Comparison of ENCODE assay signal across 1 cellular context in the genomic region with DNA sequence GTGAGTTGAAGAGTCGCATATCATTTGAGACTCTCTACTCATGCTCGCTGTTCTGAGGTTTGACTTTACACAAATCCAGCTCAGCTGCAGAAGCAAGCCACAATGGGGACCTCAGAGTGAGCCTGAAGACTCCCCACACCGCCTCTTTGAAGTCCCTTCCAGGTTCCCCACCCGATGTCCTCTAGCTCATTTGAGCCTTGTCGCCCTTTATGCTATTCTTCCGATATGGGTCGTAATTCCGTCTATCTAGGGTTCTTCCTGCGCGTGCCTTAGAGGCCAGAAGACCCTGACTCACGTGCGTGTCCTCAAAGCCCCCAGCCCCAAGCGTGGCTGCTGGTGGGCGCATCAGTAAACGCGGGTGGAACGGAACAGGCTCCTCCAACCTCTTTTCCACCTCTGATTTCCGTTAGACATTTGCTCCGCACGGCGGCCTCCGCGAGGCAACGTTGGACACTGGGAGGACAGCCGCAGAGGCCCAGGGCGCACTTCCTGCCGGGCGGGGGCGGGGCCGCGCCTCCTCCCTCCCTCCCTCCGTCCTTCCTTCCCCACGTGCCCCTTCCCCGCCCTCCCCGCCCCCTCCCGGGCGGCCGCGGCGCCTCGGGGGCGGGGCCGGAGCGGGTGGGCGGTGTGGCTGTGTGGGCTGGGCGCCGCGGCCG.
TF ChIP-seq lines count a peak whose summit lies in the region.

A gene with protein sequence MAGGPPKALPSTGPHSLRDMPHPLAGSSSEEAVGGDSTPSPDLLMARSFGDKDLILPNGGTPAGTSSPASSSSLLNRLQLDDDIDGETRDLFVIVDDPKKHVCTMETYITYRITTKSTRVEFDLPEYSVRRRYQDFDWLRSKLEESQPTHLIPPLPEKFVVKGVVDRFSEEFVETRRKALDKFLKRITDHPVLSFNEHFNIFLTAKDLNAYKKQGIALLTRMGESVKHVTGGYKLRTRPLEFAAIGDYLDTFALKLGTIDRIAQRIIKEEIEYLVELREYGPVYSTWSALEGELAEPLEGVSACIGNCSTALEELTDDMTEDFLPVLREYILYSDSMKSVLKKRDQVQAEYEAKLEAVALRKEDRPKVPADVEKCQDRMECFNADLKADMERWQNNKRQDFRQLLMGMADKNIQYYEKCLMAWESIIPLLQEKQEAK (plus strand): TSS at position 650 of the 656 bp plus-strand sequence. CDS start 242 bp downstream, outside the sequence.

TF ChIP-seq in K562, 482 proteins besides CTCF, POLR2A, EP300 and RAD21 (continued from another document and continues in another):
- TF ChIP-seq, protein P1, sequence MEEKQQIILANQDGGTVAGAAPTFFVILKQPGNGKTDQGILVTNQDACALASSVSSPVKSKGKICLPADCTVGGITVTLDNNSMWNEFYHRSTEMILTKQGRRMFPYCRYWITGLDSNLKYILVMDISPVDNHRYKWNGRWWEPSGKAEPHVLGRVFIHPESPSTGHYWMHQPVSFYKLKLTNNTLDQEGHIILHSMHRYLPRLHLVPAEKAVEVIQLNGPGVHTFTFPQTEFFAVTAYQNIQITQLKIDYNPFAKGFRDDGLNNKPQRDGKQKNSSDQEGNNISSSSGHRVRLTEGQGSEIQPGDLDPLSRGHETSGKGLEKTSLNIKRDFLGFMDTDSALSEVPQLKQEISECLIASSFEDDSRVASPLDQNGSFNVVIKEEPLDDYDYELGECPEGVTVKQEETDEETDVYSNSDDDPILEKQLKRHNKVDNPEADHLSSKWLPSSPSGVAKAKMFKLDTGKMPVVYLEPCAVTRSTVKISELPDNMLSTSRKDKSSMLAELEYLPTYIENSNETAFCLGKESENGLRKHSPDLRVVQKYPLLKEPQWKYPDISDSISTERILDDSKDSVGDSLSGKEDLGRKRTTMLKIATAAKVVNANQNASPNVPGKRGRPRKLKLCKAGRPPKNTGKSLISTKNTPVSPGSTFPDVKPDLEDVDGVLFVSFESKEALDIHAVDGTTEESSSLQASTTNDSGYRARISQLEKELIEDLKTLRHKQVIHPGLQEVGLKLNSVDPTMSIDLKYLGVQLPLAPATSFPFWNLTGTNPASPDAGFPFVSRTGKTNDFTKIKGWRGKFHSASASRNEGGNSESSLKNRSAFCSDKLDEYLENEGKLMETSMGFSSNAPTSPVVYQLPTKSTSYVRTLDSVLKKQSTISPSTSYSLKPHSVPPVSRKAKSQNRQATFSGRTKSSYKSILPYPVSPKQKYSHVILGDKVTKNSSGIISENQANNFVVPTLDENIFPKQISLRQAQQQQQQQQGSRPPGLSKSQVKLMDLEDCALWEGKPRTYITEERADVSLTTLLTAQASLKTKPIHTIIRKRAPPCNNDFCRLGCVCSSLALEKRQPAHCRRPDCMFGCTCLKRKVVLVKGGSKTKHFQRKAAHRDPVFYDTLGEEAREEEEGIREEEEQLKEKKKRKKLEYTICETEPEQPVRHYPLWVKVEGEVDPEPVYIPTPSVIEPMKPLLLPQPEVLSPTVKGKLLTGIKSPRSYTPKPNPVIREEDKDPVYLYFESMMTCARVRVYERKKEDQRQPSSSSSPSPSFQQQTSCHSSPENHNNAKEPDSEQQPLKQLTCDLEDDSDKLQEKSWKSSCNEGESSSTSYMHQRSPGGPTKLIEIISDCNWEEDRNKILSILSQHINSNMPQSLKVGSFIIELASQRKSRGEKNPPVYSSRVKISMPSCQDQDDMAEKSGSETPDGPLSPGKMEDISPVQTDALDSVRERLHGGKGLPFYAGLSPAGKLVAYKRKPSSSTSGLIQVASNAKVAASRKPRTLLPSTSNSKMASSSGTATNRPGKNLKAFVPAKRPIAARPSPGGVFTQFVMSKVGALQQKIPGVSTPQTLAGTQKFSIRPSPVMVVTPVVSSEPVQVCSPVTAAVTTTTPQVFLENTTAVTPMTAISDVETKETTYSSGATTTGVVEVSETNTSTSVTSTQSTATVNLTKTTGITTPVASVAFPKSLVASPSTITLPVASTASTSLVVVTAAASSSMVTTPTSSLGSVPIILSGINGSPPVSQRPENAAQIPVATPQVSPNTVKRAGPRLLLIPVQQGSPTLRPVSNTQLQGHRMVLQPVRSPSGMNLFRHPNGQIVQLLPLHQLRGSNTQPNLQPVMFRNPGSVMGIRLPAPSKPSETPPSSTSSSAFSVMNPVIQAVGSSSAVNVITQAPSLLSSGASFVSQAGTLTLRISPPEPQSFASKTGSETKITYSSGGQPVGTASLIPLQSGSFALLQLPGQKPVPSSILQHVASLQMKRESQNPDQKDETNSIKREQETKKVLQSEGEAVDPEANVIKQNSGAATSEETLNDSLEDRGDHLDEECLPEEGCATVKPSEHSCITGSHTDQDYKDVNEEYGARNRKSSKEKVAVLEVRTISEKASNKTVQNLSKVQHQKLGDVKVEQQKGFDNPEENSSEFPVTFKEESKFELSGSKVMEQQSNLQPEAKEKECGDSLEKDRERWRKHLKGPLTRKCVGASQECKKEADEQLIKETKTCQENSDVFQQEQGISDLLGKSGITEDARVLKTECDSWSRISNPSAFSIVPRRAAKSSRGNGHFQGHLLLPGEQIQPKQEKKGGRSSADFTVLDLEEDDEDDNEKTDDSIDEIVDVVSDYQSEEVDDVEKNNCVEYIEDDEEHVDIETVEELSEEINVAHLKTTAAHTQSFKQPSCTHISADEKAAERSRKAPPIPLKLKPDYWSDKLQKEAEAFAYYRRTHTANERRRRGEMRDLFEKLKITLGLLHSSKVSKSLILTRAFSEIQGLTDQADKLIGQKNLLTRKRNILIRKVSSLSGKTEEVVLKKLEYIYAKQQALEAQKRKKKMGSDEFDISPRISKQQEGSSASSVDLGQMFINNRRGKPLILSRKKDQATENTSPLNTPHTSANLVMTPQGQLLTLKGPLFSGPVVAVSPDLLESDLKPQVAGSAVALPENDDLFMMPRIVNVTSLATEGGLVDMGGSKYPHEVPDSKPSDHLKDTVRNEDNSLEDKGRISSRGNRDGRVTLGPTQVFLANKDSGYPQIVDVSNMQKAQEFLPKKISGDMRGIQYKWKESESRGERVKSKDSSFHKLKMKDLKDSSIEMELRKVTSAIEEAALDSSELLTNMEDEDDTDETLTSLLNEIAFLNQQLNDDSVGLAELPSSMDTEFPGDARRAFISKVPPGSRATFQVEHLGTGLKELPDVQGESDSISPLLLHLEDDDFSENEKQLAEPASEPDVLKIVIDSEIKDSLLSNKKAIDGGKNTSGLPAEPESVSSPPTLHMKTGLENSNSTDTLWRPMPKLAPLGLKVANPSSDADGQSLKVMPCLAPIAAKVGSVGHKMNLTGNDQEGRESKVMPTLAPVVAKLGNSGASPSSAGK (IDR thresholded peaks at IDR 0.05) = peak; percentile 88
- TF ChIP-seq ATF7 (IDR thresholded peaks at IDR 0.05) (0 out of 2 replicates have a peak, but pooled peaks have one; percentile 38), NFRKB (IDR thresholded peaks at IDR 0.05; ENCODE audit: low read depth) (peak; percentile 75), BCOR (IDR thresholded peaks at IDR 0.05) (0 out of 2 replicates have a peak, but pooled peaks have one; percentile 30), FOS (IDR thresholded peaks at IDR 0.05; ENCODE audit: extremely low read depth, insufficient read length) (no peak), KDM4B (IDR thresholded peaks at IDR 0.05; ENCODE audit: borderline replicate concordance in 2 of 2, low read depth in 1 of 2) (peak in 1 of 2 experiments; percentile 53; a peak in 1 of 4 replicates), SMARCE1 (IDR thresholded peaks at IDR 0.05) (0 out of 2 replicates have a peak, but pooled peaks have one; percentile 37), GABPB1 (CRISPR knock-in tag; IDR thresholded peaks at IDR 0.05) (peak; percentile 89), POLR2B (IDR thresholded peaks at IDR 0.05; ENCODE audit: low read depth, partially characterized antibody) (peak; percentile 85), RCOR1 (IDR thresholded peaks at IDR 0.05; ENCODE audit: borderline replicate concordance in 1 of 2, low read depth in 2 of 2, low read length in 2 of 2) (peak in 1 of 2 experiments; percentile 70; a peak in 2 of 4 replicates), SMARCA4 (IDR thresholded peaks at IDR 0.05) (0 out of 2 replicates have a peak, but pooled peaks have one; percentile 50), STAT5B (CRISPR knock-in tag; IDR thresholded peaks at IDR 0.05) (no peak), ELF4 (CRISPR knock-in tag; IDR thresholded peaks at IDR 0.05) (0 out of 2 replicates have a peak, but pooled peaks have one; percentile 26), HDAC3 (IDR thresholded peaks at IDR 0.05; ENCODE audit: borderline replicate concordance, partially characterized antibody) (no peak), RBBP5 (IDR thresholded peaks at IDR 0.05; ENCODE audit: borderline replicate concordance, insufficient read depth, low read length, poor library complexity, severe bottlenecking) (peak; percentile 79), HDAC8 (tag; IDR thresholded peaks at IDR 0.05) (no peak), ZBTB8A (IDR thresholded peaks at IDR 0.05; ENCODE audit: partially characterized antibody) (no peak)
- TF ChIP-seq, protein P2, sequence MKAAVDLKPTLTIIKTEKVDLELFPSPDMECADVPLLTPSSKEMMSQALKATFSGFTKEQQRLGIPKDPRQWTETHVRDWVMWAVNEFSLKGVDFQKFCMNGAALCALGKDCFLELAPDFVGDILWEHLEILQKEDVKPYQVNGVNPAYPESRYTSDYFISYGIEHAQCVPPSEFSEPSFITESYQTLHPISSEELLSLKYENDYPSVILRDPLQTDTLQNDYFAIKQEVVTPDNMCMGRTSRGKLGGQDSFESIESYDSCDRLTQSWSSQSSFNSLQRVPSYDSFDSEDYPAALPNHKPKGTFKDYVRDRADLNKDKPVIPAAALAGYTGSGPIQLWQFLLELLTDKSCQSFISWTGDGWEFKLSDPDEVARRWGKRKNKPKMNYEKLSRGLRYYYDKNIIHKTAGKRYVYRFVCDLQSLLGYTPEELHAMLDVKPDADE (conservative IDR thresholded peaks at IDR 0.05; ENCODE audit: control insufficient read depth, low read depth, low read length) = peak; percentile 48; the same call in 1 of the 2 replicates
- TF ChIP-seq, protein P3, sequence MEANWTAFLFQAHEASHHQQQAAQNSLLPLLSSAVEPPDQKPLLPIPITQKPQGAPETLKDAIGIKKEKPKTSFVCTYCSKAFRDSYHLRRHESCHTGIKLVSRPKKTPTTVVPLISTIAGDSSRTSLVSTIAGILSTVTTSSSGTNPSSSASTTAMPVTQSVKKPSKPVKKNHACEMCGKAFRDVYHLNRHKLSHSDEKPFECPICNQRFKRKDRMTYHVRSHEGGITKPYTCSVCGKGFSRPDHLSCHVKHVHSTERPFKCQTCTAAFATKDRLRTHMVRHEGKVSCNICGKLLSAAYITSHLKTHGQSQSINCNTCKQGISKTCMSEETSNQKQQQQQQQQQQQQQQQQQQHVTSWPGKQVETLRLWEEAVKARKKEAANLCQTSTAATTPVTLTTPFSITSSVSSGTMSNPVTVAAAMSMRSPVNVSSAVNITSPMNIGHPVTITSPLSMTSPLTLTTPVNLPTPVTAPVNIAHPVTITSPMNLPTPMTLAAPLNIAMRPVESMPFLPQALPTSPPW (CRISPR knock-in tag; IDR thresholded peaks at IDR 0.05) = peak; percentile 98
- TF ChIP-seq, protein P4, sequence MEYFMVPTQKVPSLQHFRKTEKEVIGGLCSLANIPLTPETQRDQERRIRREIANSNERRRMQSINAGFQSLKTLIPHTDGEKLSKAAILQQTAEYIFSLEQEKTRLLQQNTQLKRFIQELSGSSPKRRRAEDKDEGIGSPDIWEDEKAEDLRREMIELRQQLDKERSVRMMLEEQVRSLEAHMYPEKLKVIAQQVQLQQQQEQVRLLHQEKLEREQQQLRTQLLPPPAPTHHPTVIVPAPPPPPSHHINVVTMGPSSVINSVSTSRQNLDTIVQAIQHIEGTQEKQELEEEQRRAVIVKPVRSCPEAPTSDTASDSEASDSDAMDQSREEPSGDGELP (CRISPR knock-in tag; IDR thresholded peaks at IDR 0.05; ENCODE audit: borderline replicate concordance) = peak; percentile 71; the same call in 1 of the 2 replicates
- TF ChIP-seq, protein P5, sequence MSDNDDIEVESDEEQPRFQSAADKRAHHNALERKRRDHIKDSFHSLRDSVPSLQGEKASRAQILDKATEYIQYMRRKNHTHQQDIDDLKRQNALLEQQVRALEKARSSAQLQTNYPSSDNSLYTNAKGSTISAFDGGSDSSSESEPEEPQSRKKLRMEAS (CRISPR knock-in tag; IDR thresholded peaks at IDR 0.05) = peak; percentile 92
- TF ChIP-seq, protein P6, sequence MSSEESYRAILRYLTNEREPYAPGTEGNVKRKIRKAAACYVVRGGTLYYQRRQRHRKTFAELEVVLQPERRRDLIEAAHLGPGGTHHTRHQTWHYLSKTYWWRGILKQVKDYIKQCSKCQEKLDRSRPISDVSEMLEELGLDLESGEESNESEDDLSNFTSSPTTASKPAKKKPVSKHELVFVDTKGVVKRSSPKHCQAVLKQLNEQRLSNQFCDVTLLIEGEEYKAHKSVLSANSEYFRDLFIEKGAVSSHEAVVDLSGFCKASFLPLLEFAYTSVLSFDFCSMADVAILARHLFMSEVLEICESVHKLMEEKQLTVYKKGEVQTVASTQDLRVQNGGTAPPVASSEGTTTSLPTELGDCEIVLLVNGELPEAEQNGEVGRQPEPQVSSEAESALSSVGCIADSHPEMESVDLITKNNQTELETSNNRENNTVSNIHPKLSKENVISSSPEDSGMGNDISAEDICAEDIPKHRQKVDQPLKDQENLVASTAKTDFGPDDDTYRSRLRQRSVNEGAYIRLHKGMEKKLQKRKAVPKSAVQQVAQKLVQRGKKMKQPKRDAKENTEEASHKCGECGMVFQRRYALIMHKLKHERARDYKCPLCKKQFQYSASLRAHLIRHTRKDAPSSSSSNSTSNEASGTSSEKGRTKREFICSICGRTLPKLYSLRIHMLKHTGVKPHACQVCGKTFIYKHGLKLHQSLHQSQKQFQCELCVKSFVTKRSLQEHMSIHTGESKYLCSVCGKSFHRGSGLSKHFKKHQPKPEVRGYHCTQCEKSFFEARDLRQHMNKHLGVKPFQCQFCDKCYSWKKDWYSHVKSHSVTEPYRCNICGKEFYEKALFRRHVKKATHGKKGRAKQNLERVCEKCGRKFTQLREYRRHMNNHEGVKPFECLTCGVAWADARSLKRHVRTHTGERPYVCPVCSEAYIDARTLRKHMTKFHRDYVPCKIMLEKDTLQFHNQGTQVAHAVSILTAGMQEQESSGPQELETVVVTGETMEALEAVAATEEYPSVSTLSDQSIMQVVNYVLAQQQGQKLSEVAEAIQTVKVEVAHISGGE (CRISPR knock-in tag; IDR thresholded peaks at IDR 0.05) = peak; percentile 28 to 84 (median 45); a peak in 4 of 6 replicates
- TF ChIP-seq, protein P7, sequence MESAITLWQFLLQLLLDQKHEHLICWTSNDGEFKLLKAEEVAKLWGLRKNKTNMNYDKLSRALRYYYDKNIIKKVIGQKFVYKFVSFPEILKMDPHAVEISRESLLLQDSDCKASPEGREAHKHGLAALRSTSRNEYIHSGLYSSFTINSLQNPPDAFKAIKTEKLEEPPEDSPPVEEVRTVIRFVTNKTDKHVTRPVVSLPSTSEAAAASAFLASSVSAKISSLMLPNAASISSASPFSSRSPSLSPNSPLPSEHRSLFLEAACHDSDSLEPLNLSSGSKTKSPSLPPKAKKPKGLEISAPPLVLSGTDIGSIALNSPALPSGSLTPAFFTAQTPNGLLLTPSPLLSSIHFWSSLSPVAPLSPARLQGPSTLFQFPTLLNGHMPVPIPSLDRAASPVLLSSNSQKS (CRISPR knock-in tag; IDR thresholded peaks at IDR 0.05) = no peak
